8 cellular contexts compared by ENCODE assay signal in genomic region chr10:122112021-122112616, GRCh38.
DNase-seq lines count a peak whose midpoint lies in the region; ATAC-seq, FAIRE-seq and TF ChIP-seq lines count a peak whose summit lies in the region.
"Had no signal": no experiment of that assay in that cellular context is flagged by ENCODE, and none has a peak within 500 bp of the region (broad histone marks: within the 10 kb centered on the region; RNA-seq: fewer than 3 reads in every experiment).

No MANE protein-coding gene starts in this region.

- in situ Hi-C loops in transverse colon (cut with MboI; ENCODE audit: low pct_ligation_motif_present in 1 of 4, low pct_unique_long_range_greater_than_20kb in 1 of 4, low sequenced_read_pairs in 3 of 4): no loop called here

- DNase-seq in astrocyte (ENCODE audit: low read depth) (no peak), transverse colon (peak; percentile 20), Kasumi-1 (lab: John Stamatoyannopoulos, UW) (no peak)
- DNase-seq: activated CD4-positive, alpha-beta T cell treated with anti-CD3 and anti-CD28 coated beads, Interleukin-2, amount 10 ng/mL, durations not matched to agents 7 days and 5 days had no signal

- H3K4me1 ChIP-seq in astrocyte (ENCODE audit: insufficient read depth, low read length): peaks cover 34% of the 10 kb centered on the region
- H3K4me1 ChIP-seq in transverse colon: peaks cover 12 to 36% (median 25%) of the 10 kb centered on the region in 4 donors

- peaks cover 2% of the 10 kb centered on the region for H3K27me3 Mint-ChIP-seq in astrocyte (ENCODE audit: low read depth, unreplicated experiment)

- H3K27me3 ChIP-seq in astrocyte (ENCODE audit: insufficient read depth, low read length) (no peaks in the 10 kb centered on the region), layer of hippocampus (ENCODE audit: control insufficient read depth, insufficient read depth, low read length) (peaks cover 3% of the 10 kb centered on the region), transverse colon (no peaks in the 10 kb centered on the region)

- intact Hi-C loops in transverse colon (cut with DNase I; ENCODE audit: low total_unique reads): loop anchor here (2.0 to 5.0 kb wide), 2 partner anchors 60 to 137 kb away; partner anchors contain the start of gene NSMCE4A

- H3K9me3 ChIP-seq in astrocyte (ENCODE audit: insufficient read depth, low read depth, low read length): no peaks in the 10 kb centered on the region
- H3K9me3 ChIP-seq in transverse colon: no peaks in the 10 kb centered on the region

- H3K9ac ChIP-seq in astrocyte (ENCODE audit: low read length): peak overlapping the region; percentile 96

- peak; percentile 60 for ATAC-seq in HG03432 (IDR thresholded peaks at IDR 0.05; ENCODE audit: unreplicated experiment)
- ATAC-seq in GM19035 (IDR thresholded peaks at IDR 0.05; ENCODE audit: unreplicated experiment): no peak
- no peak for ATAC-seq in HG02884 (IDR thresholded peaks at IDR 0.05; ENCODE audit: unreplicated experiment)

- peak overlapping the region; percentile 96 for H3K27ac ChIP-seq in astrocyte (ENCODE audit: low read depth, low read length)
- H3K27ac ChIP-seq in layer of hippocampus (ENCODE audit: low read depth, low read length): peak overlapping the region; percentile 73
- peak overlapping the region; percentile 93 to 100 (median 96) for H3K27ac ChIP-seq in transverse colon

- H3K27ac Mint-ChIP-seq in astrocyte (ENCODE audit: unreplicated experiment): peak overlapping the region; percentile 78
- H3K27ac Mint-ChIP-seq: activated CD4-positive, alpha-beta T cell treated with anti-CD3 and anti-CD28 coated beads, Interleukin-2, amount 10 ng/mL, durations not matched to agents 7 days and 5 days had no signal

- H3K36me3 Mint-ChIP-seq in astrocyte (ENCODE audit: low read depth, unreplicated experiment): no peaks in the 10 kb centered on the region

- WGBS in transverse colon (ENCODE audit: low coverage in 1 of 2), 2 donors: 0 to 22% methylated on average over 1 to 12 of the region's 12 CpGs

- H3K4me3 Mint-ChIP-seq in astrocyte (ENCODE audit: unreplicated experiment): peak overlapping the region; percentile 81
- H3K4me3 Mint-ChIP-seq: activated CD4-positive, alpha-beta T cell treated with anti-CD3 and anti-CD28 coated beads, Interleukin-2, amount 10 ng/mL, durations not matched to agents 7 days and 5 days had no signal

- TF ChIP-seq EP300 in transverse colon (IDR thresholded peaks at IDR 0.05; ENCODE audit: low read depth): no peak

- peak overlapping the region; percentile 87 for H3K4me2 ChIP-seq in astrocyte (ENCODE audit: low read length)

- TF ChIP-seq POLR2A in transverse colon (IDR thresholded peaks at IDR 0.05): peak; percentile 36

- TF ChIP-seq CTCF in astrocyte (IDR thresholded peaks at IDR 0.05; ENCODE audit: insufficient read depth, low read depth, low read length) (no peak), transverse colon (IDR thresholded peaks at IDR 0.05) (no peak)

- H4K20me1 ChIP-seq in astrocyte (ENCODE audit: insufficient read depth, low read length): peaks cover 28% of the 10 kb centered on the region

- no peaks in the 10 kb centered on the region for H3K9me3 Mint-ChIP-seq in astrocyte (ENCODE audit: unreplicated experiment)
- H3K9me3 Mint-ChIP-seq: activated CD4-positive, alpha-beta T cell treated with anti-CD3 and anti-CD28 coated beads, Interleukin-2, amount 10 ng/mL, durations not matched to agents 7 days and 5 days had no signal

- peaks cover 37% of the 10 kb centered on the region for H3K4me1 Mint-ChIP-seq in astrocyte (ENCODE audit: low read depth, unreplicated experiment)
- H3K4me1 Mint-ChIP-seq: activated CD4-positive, alpha-beta T cell treated with anti-CD3 and anti-CD28 coated beads, Interleukin-2, amount 10 ng/mL, durations not matched to agents 7 days and 5 days had no signal

- peak overlapping the region; percentile 63 for H2AFZ ChIP-seq in astrocyte (ENCODE audit: low read depth, low read length)

- H3K4me3 ChIP-seq in astrocyte (ENCODE audit: insufficient read depth, low read depth, low read length) (peak overlapping the region; percentile 74), transverse colon (peak overlapping the region in 3 of 4 donors; percentile 50 to 76 (median 60))

- peaks cover 41% of the 10 kb centered on the region for H3K79me2 ChIP-seq in astrocyte (ENCODE audit: insufficient read depth, low read length)

- H3K36me3 ChIP-seq in astrocyte (ENCODE audit: insufficient read depth, low read length) (no peaks in the 10 kb centered on the region), transverse colon (no peaks in the 10 kb centered on the region)

- FAIRE-seq in astrocyte (lab: Jason Lieb, UNC): no peak
